1 cellular context compared by ENCODE assay signal in the genomic region with DNA sequence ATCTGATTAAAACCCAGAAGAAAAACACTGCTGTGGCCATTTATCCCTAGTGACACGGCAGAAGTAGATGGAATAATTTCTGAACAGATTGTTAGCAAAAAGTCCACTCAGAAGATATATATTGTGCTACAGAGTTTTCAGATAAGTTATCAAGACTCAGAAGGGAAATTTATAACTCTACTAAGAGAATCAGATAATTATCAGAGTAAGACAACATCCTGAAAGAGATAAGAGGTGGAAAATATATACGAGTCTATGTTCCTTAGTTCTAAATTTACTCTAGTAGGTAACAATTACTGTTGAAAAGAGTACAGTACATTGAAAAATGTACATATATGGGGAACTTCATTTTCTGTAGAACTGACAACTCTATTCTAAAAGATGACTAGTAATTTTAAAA.
TF ChIP-seq lines count a peak whose summit lies in the region.

No MANE protein-coding gene starts in this region.

TF ChIP-seq in A549, 52 proteins besides CTCF, POLR2A, EP300 and RAD21:
- no peak for TF ChIP-seq FOXS1 (CRISPR knock-in tag; IDR thresholded peaks at IDR 0.05)
- TF ChIP-seq NPAS2 (CRISPR knock-in tag; IDR thresholded peaks at IDR 0.05; ENCODE audit: borderline replicate concordance) = no peak
- no peak for TF ChIP-seq ESRRA (IDR thresholded peaks at IDR 0.05; ENCODE audit: borderline replicate concordance, low read length)
- TF ChIP-seq KDM1A (IDR thresholded peaks at IDR 0.05; ENCODE audit: low read depth) = no peak
- TF ChIP-seq HDAC2 (IDR thresholded peaks at IDR 0.05) = no peak
